ENCODE assay signal across 12 cellular contexts in the genomic region with DNA sequence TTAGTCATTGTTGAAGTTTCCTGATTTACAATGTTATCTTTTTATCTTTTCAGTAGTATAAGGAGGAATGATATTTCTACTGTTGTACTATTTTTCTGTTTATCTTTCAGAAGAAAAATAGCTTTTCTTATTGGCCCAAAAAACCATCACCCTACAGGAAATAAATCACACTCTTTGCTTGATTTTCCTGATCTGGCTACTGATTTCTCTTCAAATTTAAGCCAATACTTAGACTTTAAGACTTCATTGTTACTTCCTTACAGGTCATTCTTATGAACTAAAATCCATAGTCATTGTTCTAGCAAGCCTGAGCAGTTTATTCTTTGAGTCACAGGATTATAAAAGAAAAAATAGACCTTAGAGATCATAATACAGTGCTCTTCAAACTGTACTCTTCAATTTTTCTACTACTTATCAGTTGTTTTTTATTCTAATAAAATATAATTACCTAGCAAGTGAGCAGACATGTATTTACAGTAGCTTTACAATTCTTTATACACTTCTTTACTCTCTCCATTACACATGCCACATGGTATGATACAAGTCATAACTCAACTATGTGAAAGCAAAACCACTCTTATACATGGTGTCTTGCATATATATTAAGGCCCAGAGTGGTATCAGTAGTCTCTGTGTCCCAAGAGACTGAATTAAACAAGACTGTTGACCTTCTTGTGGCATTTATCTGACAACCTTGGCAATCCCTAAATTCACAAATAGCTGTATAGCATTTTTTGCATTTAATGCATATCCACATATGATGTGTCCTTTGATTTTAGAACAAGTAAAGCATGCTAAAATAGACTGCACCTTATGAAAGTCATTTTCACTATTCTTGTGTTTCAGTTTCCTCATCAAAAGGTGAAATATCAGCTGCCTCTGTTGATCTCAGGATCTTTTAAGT. TPM values are rescaled to one million over a fixed set of nuclear protein-coding genes. Genes with fewer than 3 reads are reported as not detected.
DNase-seq lines count a peak whose midpoint lies in the region; ATAC-seq and TF ChIP-seq lines count a peak whose summit lies in the region.
"Had no signal": no experiment of that assay in that cellular context is flagged by ENCODE, and none has a peak within 500 bp of the region (broad histone marks: within the 10 kb centered on the region; RNA-seq: fewer than 3 reads in every experiment).

No MANE protein-coding gene starts in this region.

- peaks cover 11 to 17% of the 10 kb centered on the region in 2 experiments for H3K36me3 ChIP-seq in SK-N-SH (replicated peaks in 1 of 2; ENCODE audit: control insufficient read depth in 1 of 2, insufficient read depth in 2 of 2, low read length in 1 of 2)

- no peak for TF ChIP-seq EP300 in SK-N-SH (IDR thresholded peaks at IDR 0.05; ENCODE audit: borderline replicate concordance in 1 of 2, low read depth in 1 of 2, low read length in 1 of 2)

- H3K4me3 Mint-ChIP-seq in activated T-cell treated with anti-CD3 and anti-CD28 coated beads, Interleukin-2, amount 50 U/mL, for 4 hours, result no peak overlapping the region
- no peak overlapping the region for H3K4me3 Mint-ChIP-seq in stimulated activated memory B cell treated with anti-CD40 and anti-IgM and Interleukin-4, amounts not matched to agents 10 μg/mL and 1 μg/mL and 100 μg/mL, for 72 hours
- H3K4me3 Mint-ChIP-seq: activated naive CD8-positive, alpha-beta T cell treated with anti-CD3 and anti-CD28 coated beads, Interleukin-2, amount 10 ng/mL, durations not matched to agents 7 days and 5 days had no signal

- H4K20me1 ChIP-seq in SK-N-SH (ENCODE audit: insufficient read depth), result no peaks in the 10 kb centered on the region; the same call in 1 of the 2 replicates

- H3K36me3 Mint-ChIP-seq in activated T-cell treated with anti-CD3 and anti-CD28 coated beads, Interleukin-2, amount 50 U/mL, for 4 hours (ENCODE audit: insufficient read depth), result peaks cover 51% of the 10 kb centered on the region
- peaks cover 31% of the 10 kb centered on the region for H3K36me3 Mint-ChIP-seq in stimulated activated memory B cell treated with anti-CD40 and anti-IgM and Interleukin-4, amounts not matched to agents 10 μg/mL and 1 μg/mL and 100 μg/mL, for 72 hours

- no peaks in the 10 kb centered on the region for H3K27me3 Mint-ChIP-seq in activated T-cell treated with anti-CD3 and anti-CD28 coated beads, Interleukin-2, amount 50 U/mL, for 4 hours (ENCODE audit: low read depth)
- no peaks in the 10 kb centered on the region for H3K27me3 Mint-ChIP-seq in stimulated activated memory B cell treated with anti-CD40 and anti-IgM and Interleukin-4, amounts not matched to agents 10 μg/mL and 1 μg/mL and 100 μg/mL, for 72 hours
- H3K27me3 Mint-ChIP-seq: activated naive CD8-positive, alpha-beta T cell treated with anti-CD3 and anti-CD28 coated beads, Interleukin-2, amount 10 ng/mL, durations not matched to agents 7 days and 5 days had no signal

- peak overlapping the region; percentile 46 for H3K27ac Mint-ChIP-seq in stimulated activated memory B cell treated with anti-CD40 and anti-IgM and Interleukin-4, amounts not matched to agents 10 μg/mL and 1 μg/mL and 100 μg/mL, for 72 hours
- H3K27ac Mint-ChIP-seq: activated naive CD8-positive, alpha-beta T cell treated with anti-CD3 and anti-CD28 coated beads, Interleukin-2, amount 10 ng/mL, durations not matched to agents 7 days and 5 days had no signal

- H3K9ac ChIP-seq in SK-N-SH, result no peak overlapping the region; the same call in 1 of the 2 replicates

- H3K4me2 ChIP-seq in SK-N-SH, result peak overlapping the region; percentile 45

- H3K4me3 ChIP-seq in SK-N-SH (ENCODE audit: low read depth in 2 of 2, low read length in 1 of 2), result no peak overlapping the region
- H3K4me3 ChIP-seq: Peyer's patch had no signal

- POLR2A ChIA-PET in SK-N-SH (lab: Yijun Ruan, JAX), result no interaction called here

- H3K9me2 ChIP-seq in SK-N-SH, result no peaks in the 10 kb centered on the region

- no peak overlapping the region for H2AFZ ChIP-seq in SK-N-SH (ENCODE audit: low read depth)

- H3K9me3 Mint-ChIP-seq in activated T-cell treated with anti-CD3 and anti-CD28 coated beads, Interleukin-2, amount 50 U/mL, for 4 hours, result no peaks in the 10 kb centered on the region
- H3K9me3 Mint-ChIP-seq in stimulated activated memory B cell treated with anti-CD40 and anti-IgM and Interleukin-4, amounts not matched to agents 10 μg/mL and 1 μg/mL and 100 μg/mL, for 72 hours, result no peaks in the 10 kb centered on the region
- H3K9me3 Mint-ChIP-seq: activated naive CD8-positive, alpha-beta T cell treated with anti-CD3 and anti-CD28 coated beads, Interleukin-2, amount 10 ng/mL, durations not matched to agents 7 days and 5 days had no signal

- CTCF ChIA-PET in SK-N-SH (lab: Yijun Ruan, JAX), result interaction anchor here (1.4 kb wide), 1 partner anchor 10 kb away, joined by 3 read pairs; no protein-coding TSS in a partner anchor

- no peak for DNase-seq in activated T-cell treated with anti-CD3 and anti-CD28 coated beads, Interleukin-2, amount 50 U/mL, for 4 hours
- no peak for DNase-seq in activated T-cell treated with anti-CD3 and anti-CD28 coated beads, Interleukin-2, amount 50 U/mL, for 1 hour
- DNase-seq in SK-N-SH (no peak), SIG-M5 treated with dmso at 0.1 percent for 504 hours (lab: John Stamatoyannopoulos, UW; ENCODE audit: unreplicated experiment) (no peak), NCI-H748 (lab: John Stamatoyannopoulos, UW; ENCODE audit: unreplicated experiment) (no peak), NCI-H1105 (lab: John Stamatoyannopoulos, UW) (no peak)
- DNase-seq: activated naive CD8-positive, alpha-beta T cell treated with anti-CD3 and anti-CD28 coated beads, Interleukin-2, amount 10 ng/mL, durations not matched to agents 7 days and 5 days; left cardiac atrium; Peyer's patch had no signal

- peaks cover 0 to 69% of the 10 kb centered on the region in 2 experiments for H3K4me1 ChIP-seq in SK-N-SH (ENCODE audit: control insufficient read depth in 1 of 2, insufficient read depth in 2 of 2, low read depth in 1 of 2, low read length in 1 of 2)

- H3K4me1 Mint-ChIP-seq in activated T-cell treated with anti-CD3 and anti-CD28 coated beads, Interleukin-2, amount 50 U/mL, for 4 hours (ENCODE audit: low read depth), result peaks cover 68% of the 10 kb centered on the region
- peaks cover 80% of the 10 kb centered on the region for H3K4me1 Mint-ChIP-seq in stimulated activated memory B cell treated with anti-CD40 and anti-IgM and Interleukin-4, amounts not matched to agents 10 μg/mL and 1 μg/mL and 100 μg/mL, for 72 hours

- H3K27me3 ChIP-seq in SK-N-SH (ENCODE audit: insufficient read depth), result no peaks in the 10 kb centered on the region
- H3K27me3 ChIP-seq: Peyer's patch had no signal

- TF ChIP-seq RAD21 in SK-N-SH (IDR thresholded peaks at IDR 0.05; ENCODE audit: low read length), result no peak

- no peaks in the 10 kb centered on the region for H3K9me3 ChIP-seq in SK-N-SH
- H3K9me3 ChIP-seq: Peyer's patch had no signal

- ATAC-seq in activated T-cell treated with anti-CD3 and anti-CD28 coated beads, Interleukin-2, amount 50 U/mL, for 4 hours, result peak; percentile 54 to 70
- ATAC-seq in HG02884 (IDR thresholded peaks at IDR 0.05; ENCODE audit: unreplicated experiment), result peak; percentile 79
- peak; percentile 72 for ATAC-seq in stimulated activated memory B cell treated with anti-CD40 and anti-IgM and Interleukin-4, amounts not matched to agents 10 μg/mL and 1 μg/mL and 100 μg/mL, for 72 hours
- ATAC-seq: HCT116, left cardiac atrium had no signal

- H3K79me2 ChIP-seq in SK-N-SH (ENCODE audit: insufficient read depth), result peaks cover 57% of the 10 kb centered on the region

- peaks cover 44% of the 10 kb centered on the region for H3F3A ChIP-seq in SK-N-SH (replicated peaks; ENCODE audit: insufficient read depth)

- peak overlapping the region in 1 of 2 experiments; percentile 88; a peak in 2 of 4 replicates for H3K27ac ChIP-seq in SK-N-SH (ENCODE audit: low read depth in 2 of 2, low read length in 1 of 2)
- H3K27ac ChIP-seq: Peyer's patch had no signal

- no peak for TF ChIP-seq CTCF in SK-N-SH (IDR thresholded peaks at IDR 0.05)

TF ChIP-seq in SK-N-SH, 30 proteins besides CTCF, POLR2A, EP300 and RAD21 (continues in another document):
- TF ChIP-seq, protein P1, sequence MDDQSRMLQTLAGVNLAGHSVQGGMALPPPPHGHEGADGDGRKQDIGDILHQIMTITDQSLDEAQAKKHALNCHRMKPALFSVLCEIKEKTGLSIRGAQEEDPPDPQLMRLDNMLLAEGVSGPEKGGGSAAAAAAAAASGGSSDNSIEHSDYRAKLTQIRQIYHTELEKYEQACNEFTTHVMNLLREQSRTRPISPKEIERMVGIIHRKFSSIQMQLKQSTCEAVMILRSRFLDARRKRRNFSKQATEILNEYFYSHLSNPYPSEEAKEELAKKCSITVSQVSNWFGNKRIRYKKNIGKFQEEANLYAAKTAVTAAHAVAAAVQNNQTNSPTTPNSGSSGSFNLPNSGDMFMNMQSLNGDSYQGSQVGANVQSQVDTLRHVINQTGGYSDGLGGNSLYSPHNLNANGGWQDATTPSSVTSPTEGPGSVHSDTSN (IDR thresholded peaks at IDR 0.05), result peak; percentile 20; the same call in 1 of the 2 replicates
- TF ChIP-seq, protein P2, sequence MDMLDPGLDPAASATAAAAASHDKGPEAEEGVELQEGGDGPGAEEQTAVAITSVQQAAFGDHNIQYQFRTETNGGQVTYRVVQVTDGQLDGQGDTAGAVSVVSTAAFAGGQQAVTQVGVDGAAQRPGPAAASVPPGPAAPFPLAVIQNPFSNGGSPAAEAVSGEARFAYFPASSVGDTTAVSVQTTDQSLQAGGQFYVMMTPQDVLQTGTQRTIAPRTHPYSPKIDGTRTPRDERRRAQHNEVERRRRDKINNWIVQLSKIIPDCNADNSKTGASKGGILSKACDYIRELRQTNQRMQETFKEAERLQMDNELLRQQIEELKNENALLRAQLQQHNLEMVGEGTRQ (IDR thresholded peaks at IDR 0.05; ENCODE audit: borderline replicate concordance, low read depth, low read length), result no peak
- TF ChIP-seq, protein P3, sequence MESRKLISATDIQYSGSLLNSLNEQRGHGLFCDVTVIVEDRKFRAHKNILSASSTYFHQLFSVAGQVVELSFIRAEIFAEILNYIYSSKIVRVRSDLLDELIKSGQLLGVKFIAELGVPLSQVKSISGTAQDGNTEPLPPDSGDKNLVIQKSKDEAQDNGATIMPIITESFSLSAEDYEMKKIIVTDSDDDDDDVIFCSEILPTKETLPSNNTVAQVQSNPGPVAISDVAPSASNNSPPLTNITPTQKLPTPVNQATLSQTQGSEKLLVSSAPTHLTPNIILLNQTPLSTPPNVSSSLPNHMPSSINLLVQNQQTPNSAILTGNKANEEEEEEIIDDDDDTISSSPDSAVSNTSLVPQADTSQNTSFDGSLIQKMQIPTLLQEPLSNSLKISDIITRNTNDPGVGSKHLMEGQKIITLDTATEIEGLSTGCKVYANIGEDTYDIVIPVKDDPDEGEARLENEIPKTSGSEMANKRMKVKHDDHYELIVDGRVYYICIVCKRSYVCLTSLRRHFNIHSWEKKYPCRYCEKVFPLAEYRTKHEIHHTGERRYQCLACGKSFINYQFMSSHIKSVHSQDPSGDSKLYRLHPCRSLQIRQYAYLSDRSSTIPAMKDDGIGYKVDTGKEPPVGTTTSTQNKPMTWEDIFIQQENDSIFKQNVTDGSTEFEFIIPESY (IDR thresholded peaks at IDR 0.05; ENCODE audit: borderline replicate concordance, low read depth), result no peak

RNA-seq across cellular contexts. Expression of a gene that starts 47.9 kb away (rescaled TPM):
- total RNA-seq in activated T-cell treated with anti-CD3 and anti-CD28 coated beads, Interleukin-2, amount 50 U/mL, for 4 hours, result 10 to 100 TPM; 30.0 to 38.3 (median 35.7) TPM
- 3.5 and 5.1 TPM in 2 replicates for polyA plus RNA-seq in SK-N-SH (2012; rRNA removed)
- polyA plus RNA-seq in SK-N-SH (2012; cell fraction: cytosol; rRNA removed), result 3.4 and 3.5 TPM in 2 replicates
- 6.2 and 12.3 TPM in 2 replicates for polyA plus RNA-seq in SK-N-SH (2012; cell fraction: nucleus; rRNA removed)
